ENCODE assay signal across 1 cellular context in genomic region chr1:113903496-113904291, GRCh38.
A peak's percentile ranks its signal among the peaks of the same experiment; 100 is the strongest.
TF ChIP-seq lines count a peak whose summit lies in the region.

No MANE protein-coding gene starts in this region.

TF ChIP-seq in K562, 482 proteins besides CTCF, POLR2A, EP300 and RAD21 (continues in another document):
- no peak for TF ChIP-seq POLR2AphosphoS5 (IDR thresholded peaks at IDR 0.05; ENCODE audit: control insufficient read depth, insufficient read depth, low read depth, low read length)
- TF ChIP-seq BRF1 (IDR thresholded peaks at IDR 0.05; ENCODE audit: borderline replicate concordance, extremely low read depth, insufficient read length), result no peak
- TF ChIP-seq ZBTB9 (CRISPR knock-in tag; IDR thresholded peaks at IDR 0.05), result no peak
- TF ChIP-seq MIER1 (IDR thresholded peaks at IDR 0.05; ENCODE audit: low read depth), result peak; percentile 7; the same call in 1 of the 2 replicates
- TF ChIP-seq FOXP4 (CRISPR knock-in tag; IDR thresholded peaks at IDR 0.05; ENCODE audit: borderline replicate concordance), result no peak
- TF ChIP-seq POLR3A (IDR thresholded peaks at IDR 0.05; ENCODE audit: borderline replicate concordance, extremely low read depth, insufficient read depth, insufficient read length), result no peak
- TF ChIP-seq SNIP1 (IDR thresholded peaks at IDR 0.05; ENCODE audit: low read depth), result no peak
- TF ChIP-seq JUN (IDR thresholded peaks at IDR 0.05; ENCODE audit: borderline replicate concordance, low read depth, low read length), result no peak
- TF ChIP-seq JUN (CRISPR knock-in tag; IDR thresholded peaks at IDR 0.05; ENCODE audit: borderline replicate concordance), result no peak
- no peak for TF ChIP-seq ZNF778 (CRISPR knock-in tag; IDR thresholded peaks at IDR 0.05)
- no peak for TF ChIP-seq ESRRB (CRISPR knock-in tag; IDR thresholded peaks at IDR 0.05; ENCODE audit: borderline replicate concordance)
- TF ChIP-seq TAL1 (IDR thresholded peaks at IDR 0.05), result no peak
- TF ChIP-seq TRIM24 (IDR thresholded peaks at IDR 0.05), result no peak
- TF ChIP-seq ZNF318 (IDR thresholded peaks at IDR 0.05; ENCODE audit: borderline replicate concordance in 1 of 2, low read depth in 1 of 2), result no peak
- TF ChIP-seq ELK1 (CRISPR knock-in tag; IDR thresholded peaks at IDR 0.05), result no peak
- no peak for TF ChIP-seq GABPA (tag; conservative IDR thresholded peaks at IDR 0.05; ENCODE audit: low read depth)
- no peak for TF ChIP-seq POLR3G (IDR thresholded peaks at IDR 0.05; ENCODE audit: extremely low read depth, insufficient read length, insufficient replicate concordance)
- no peak for TF ChIP-seq ZSCAN29 (IDR thresholded peaks at IDR 0.05)
- TF ChIP-seq ZEB2 (IDR thresholded peaks at IDR 0.05), result no peak
- TF ChIP-seq HES1 (IDR thresholded peaks at IDR 0.05; ENCODE audit: low read depth), result no peak
- no peak for TF ChIP-seq RBM22 (IDR thresholded peaks at IDR 0.05; ENCODE audit: low read depth, low read length, poor library complexity, severe bottlenecking)
- no peak for TF ChIP-seq HNRNPUL1 (IDR thresholded peaks at IDR 0.05; ENCODE audit: low read length)
- no peak for TF ChIP-seq ZNF384 (IDR thresholded peaks at IDR 0.05; ENCODE audit: low read depth, low read length)
- TF ChIP-seq ZNF79 (CRISPR knock-in tag; IDR thresholded peaks at IDR 0.05; ENCODE audit: low read depth), result no peak
- peak; percentile 66 for TF ChIP-seq CBFA2T3 (IDR thresholded peaks at IDR 0.05)
- no peak for TF ChIP-seq ATF7 (IDR thresholded peaks at IDR 0.05)
- TF ChIP-seq NBN (IDR thresholded peaks at IDR 0.05; ENCODE audit: low read depth), result 0 out of 2 replicates have a peak, but pooled peaks have one; percentile 19
- TF ChIP-seq ZNF507 (tag; conservative IDR thresholded peaks at IDR 0.05), result no peak
- no peak for TF ChIP-seq ZNF780A (CRISPR knock-in tag; IDR thresholded peaks at IDR 0.05)
- no peak for TF ChIP-seq ZBTB1 (CRISPR knock-in tag; IDR thresholded peaks at IDR 0.05; ENCODE audit: borderline replicate concordance, low read depth)
- 0 out of 2 replicates have a peak, but pooled peaks have one; percentile 26 for TF ChIP-seq PREB (CRISPR knock-in tag; IDR thresholded peaks at IDR 0.05)
- no peak for TF ChIP-seq LARP7 (IDR thresholded peaks at IDR 0.05)
- no peak for TF ChIP-seq NONO (IDR thresholded peaks at IDR 0.05; ENCODE audit: low read depth in 2 of 2, low read length in 1 of 2)
- TF ChIP-seq ZNF263 (CRISPR knock-in tag; IDR thresholded peaks at IDR 0.05; ENCODE audit: borderline replicate concordance), result no peak
- no peak for TF ChIP-seq ZKSCAN3 (CRISPR knock-in tag; IDR thresholded peaks at IDR 0.05)
- TF ChIP-seq HNRNPH1 (optimal IDR thresholded peaks at IDR 0.05; ENCODE audit: low read depth, low read length), result no peak
- no peak for TF ChIP-seq ZBTB11 (CRISPR knock-in tag; IDR thresholded peaks at IDR 0.05)
- TF ChIP-seq SAFB2 (IDR thresholded peaks at IDR 0.05; ENCODE audit: borderline replicate concordance, low read depth, low read length, severe bottlenecking), result no peak
- TF ChIP-seq CREB1 (IDR thresholded peaks at IDR 0.05), result no peak
- no peak for TF ChIP-seq CREB1 (CRISPR knock-in tag; IDR thresholded peaks at IDR 0.05)
- TF ChIP-seq EGR1 (conservative IDR thresholded peaks at IDR 0.05), result peak; percentile 31; the same call in 1 of the 2 replicates
- TF ChIP-seq NCOA2 (IDR thresholded peaks at IDR 0.05; ENCODE audit: partially characterized antibody in 2 of 2), result no peak
- no peak for TF ChIP-seq PHTF2 (CRISPR knock-in tag; IDR thresholded peaks at IDR 0.05)
- no peak for TF ChIP-seq ZNF696 (CRISPR knock-in tag; conservative IDR thresholded peaks at IDR 0.05)
- TF ChIP-seq ZNF589 (CRISPR knock-in tag; IDR thresholded peaks at IDR 0.05; ENCODE audit: low read depth), result no peak
